Comparison of ENCODE assay signal across 13 cellular contexts in the genomic region with DNA sequence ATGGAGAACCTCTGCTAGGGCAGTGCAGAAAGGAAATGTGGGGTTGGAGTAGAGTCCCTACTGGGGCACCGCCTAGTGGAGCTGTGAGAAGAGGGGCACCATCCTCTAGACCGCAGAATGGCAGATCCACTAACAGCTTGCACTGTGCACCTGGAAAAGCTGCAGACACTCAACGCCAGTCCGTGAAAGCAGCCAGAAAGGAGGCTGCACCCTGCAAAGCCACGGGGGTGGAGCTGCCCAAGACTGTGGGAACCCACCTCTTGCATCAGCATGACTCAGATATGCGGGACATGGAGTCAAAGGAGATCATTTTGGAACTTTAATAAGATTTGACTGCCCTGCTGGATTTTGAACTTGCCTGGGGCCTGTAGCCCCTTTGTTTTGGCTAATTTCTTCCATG. TPM values are rescaled to one million over a fixed set of nuclear protein-coding genes. Genes with fewer than 3 reads are reported as not detected.
DNase-seq lines count a peak whose midpoint lies in the region; ATAC-seq and TF ChIP-seq lines count a peak whose summit lies in the region.
"Had no signal": no experiment of that assay in that cellular context is flagged by ENCODE, and none has a peak within 500 bp of the region (broad histone marks: within the 10 kb centered on the region; RNA-seq: fewer than 3 reads in every experiment).

No MANE protein-coding gene starts in this region.

- no peaks in the 10 kb centered on the region for H3K9me2 ChIP-seq in PC-3 (replicated peaks; ENCODE audit: low read length)

- no TSS peak for BruUV-seq in PC-3 (replicated peaks; lab: Mats Ljungman, UMichigan)

- TF ChIP-seq CTCF in DND-41 (IDR thresholded peaks at IDR 0.05; ENCODE audit: borderline replicate concordance, extremely low read depth, low read length, poor library complexity, severe bottlenecking) (no peak), PC-3 (conservative IDR thresholded peaks at IDR 0.05; ENCODE audit: low read depth, low read length) (no peak), epithelial cell of esophagus (IDR thresholded peaks at IDR 0.05; ENCODE audit: insufficient read depth, low read depth, low read length, missing control alignments) (no peak), parathyroid adenoma (IDR thresholded peaks at IDR 0.05) (no peak)

- H3K27me3 ChIP-seq in DND-41 (ENCODE audit: insufficient read depth, low read length, poor library complexity) (no peaks in the 10 kb centered on the region), PC-3 (ENCODE audit: low read length) (no peaks in the 10 kb centered on the region), parathyroid adenoma (ENCODE audit: control insufficient read depth, insufficient read depth, low read length) (no peaks in the 10 kb centered on the region)
- H3K27me3 ChIP-seq: heart right ventricle, tibial artery had no signal

- H2AFZ ChIP-seq in DND-41 (ENCODE audit: low read depth, low read length) (no peak overlapping the region), PC-3 (ENCODE audit: low read length) (no peak overlapping the region), parathyroid adenoma (no peak overlapping the region)

- H3K9ac ChIP-seq in DND-41 (ENCODE audit: low read depth, low read length) (no peak overlapping the region), PC-3 (ENCODE audit: low read length) (no peak overlapping the region), parathyroid adenoma (no peak overlapping the region)

- H3K9me3 ChIP-seq in DND-41 (ENCODE audit: insufficient read depth, low read length, severe bottlenecking) (peaks cover 2% of the 10 kb centered on the region), PC-3 (ENCODE audit: low read length) (no peaks in the 10 kb centered on the region), parathyroid adenoma (ENCODE audit: control insufficient read depth, low read length) (no peaks in the 10 kb centered on the region)
- H3K9me3 ChIP-seq: psoas muscle, tibial artery had no signal

- H3K4me3 ChIP-seq in DND-41 (ENCODE audit: low read depth in 1 of 2, low read length in 2 of 2) (no peak overlapping the region), PC-3 (ENCODE audit: low read length) (no peak overlapping the region), epithelial cell of esophagus (ENCODE audit: low read length) (no peak overlapping the region), parathyroid adenoma (ENCODE audit: low read depth, low read length) (no peak overlapping the region)
- H3K4me3 ChIP-seq: heart right ventricle, psoas muscle, tibial artery had no signal

- H3F3A ChIP-seq in PC-3 (ENCODE audit: low read length, unreplicated experiment), result no peaks in the 10 kb centered on the region

- H3K4me2 ChIP-seq in DND-41 (ENCODE audit: insufficient read depth, low read length), result no peak overlapping the region
- H3K4me2 ChIP-seq in PC-3 (ENCODE audit: low read length), result no peak overlapping the region
- H3K4me2 ChIP-seq in parathyroid adenoma (ENCODE audit: low read length), result no peak overlapping the region

- intact Hi-C loops in PC-3 (cut with micrococcal nuclease), result no loop called here

- POLR2A ChIA-PET in PC-3 (lab: Charles Lee; ENCODE audit: unreplicated experiment), result no interaction called here

- H3K4me1 ChIP-seq in DND-41 (ENCODE audit: insufficient read depth, low read length) (no peaks in the 10 kb centered on the region), PC-3 (ENCODE audit: insufficient read depth, low read length) (peaks cover 28% of the 10 kb centered on the region), parathyroid adenoma (peaks cover 22% of the 10 kb centered on the region)
- H3K4me1 ChIP-seq: psoas muscle had no signal

- ATAC-seq in DND-41 (ENCODE audit: insufficient read depth, low read depth), result peak; percentile 45; the same call in 1 of the 3 replicates
- no peak for ATAC-seq in PC-3
- ATAC-seq in GM21528 (IDR thresholded peaks at IDR 0.05; ENCODE audit: low FRiP score, unreplicated experiment), result no peak
- ATAC-seq: heart right ventricle, psoas muscle had no signal

- H3K27ac ChIP-seq in DND-41 (ENCODE audit: low read length), result no peak overlapping the region
- H3K27ac ChIP-seq in PC-3 (ENCODE audit: low read length), result no peak overlapping the region
- H3K27ac ChIP-seq in parathyroid adenoma, result peak overlapping the region; percentile 42
- H3K27ac ChIP-seq: psoas muscle, tibial artery had no signal

- CTCF ChIA-PET in PC-3 (lab: Charles Lee), result no interaction called here

- DNase-seq in DND-41 (peak; percentile 39), PC-3 (peak; percentile 58), epithelial cell of esophagus (ENCODE audit: low read depth) (peak; percentile 76), NCI-H187 (lab: John Stamatoyannopoulos, UW) (no peak), putamen (ENCODE audit: low spot score) (no peak), OCI-M1 (lab: John Stamatoyannopoulos, UW) (no peak)
- DNase-seq: heart right ventricle, NCI-H2029, T-helper 9 cell had no signal

- H3K36me3 ChIP-seq in DND-41 (ENCODE audit: insufficient read depth, low read length), result peaks cover 5% of the 10 kb centered on the region
- H3K36me3 ChIP-seq in PC-3 (ENCODE audit: low read depth, low read length), result peaks cover 6% of the 10 kb centered on the region
- no peaks in the 10 kb centered on the region for H3K36me3 ChIP-seq in parathyroid adenoma (ENCODE audit: control insufficient read depth, insufficient read depth, low read length)

- H4K20me1 ChIP-seq in DND-41 (ENCODE audit: insufficient read depth, low read length) (peaks cover 25% of the 10 kb centered on the region), PC-3 (ENCODE audit: low read length) (0 out of 2 replicates have a peak, but pooled peaks cover 9% of the 10 kb centered on the region)

- H3K79me2 ChIP-seq in DND-41 (ENCODE audit: insufficient read depth, low read length) (0 out of 2 replicates have a peak, but pooled peaks cover 4% of the 10 kb centered on the region), PC-3 (ENCODE audit: low read length) (peaks cover 63% of the 10 kb centered on the region), parathyroid adenoma (peaks cover 8% of the 10 kb centered on the region)

RNA-seq across cellular contexts. Expression of gene TSKU, which starts 8.7 kb away (rescaled TPM):
- total RNA-seq in PC-3 (2014; rRNA removed), result 32.1 and 39.2 TPM in 2 replicates

Comparison
In these comparisons a context has a peak if more than half of its experiments do, and no peak if none do; other contexts are left out.
1. DNase-seq: peak in DND-41 (single experiment), PC-3 (single experiment) and epithelial cell of esophagus (single experiment); none in NCI-H187 (0 of 2), putamen (single experiment) and OCI-M1 (single experiment).